ENCODE assay signal across 27 cellular contexts in the genomic region with DNA sequence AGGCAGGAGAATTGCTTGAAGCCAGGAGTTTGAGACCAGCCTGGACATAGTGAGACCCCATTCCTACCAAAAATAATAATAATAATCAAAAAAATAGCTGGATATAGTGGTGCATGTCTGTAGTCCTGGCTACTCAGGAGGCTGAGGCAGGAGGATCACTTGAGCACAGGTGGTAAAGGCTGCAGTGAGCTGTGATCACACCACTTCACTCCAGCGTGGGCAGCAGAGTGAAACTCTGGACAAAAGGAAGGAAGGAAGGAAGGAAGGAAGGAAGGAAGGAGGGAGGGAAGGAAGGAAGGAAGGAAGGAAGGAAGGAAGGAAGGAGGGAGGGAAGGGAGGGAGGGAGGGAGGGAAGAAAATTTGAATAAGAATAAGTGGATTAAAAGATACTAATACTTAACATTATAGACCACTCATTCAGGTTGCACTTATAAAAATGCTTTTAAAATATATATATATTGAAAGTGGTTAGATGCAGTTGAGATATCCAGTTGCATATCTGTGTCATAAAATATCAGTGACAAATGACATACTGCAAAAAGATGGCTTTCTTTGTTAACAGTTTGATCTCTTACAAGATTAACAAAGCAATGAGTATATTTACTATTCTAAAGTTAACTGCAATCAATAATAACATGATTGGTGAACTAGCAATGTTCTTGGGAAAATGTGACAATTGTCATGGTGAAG.
"Had no signal": no experiment of that assay in that cellular context is flagged by ENCODE, and none has a peak within 500 bp of the region (broad histone marks: within the 10 kb centered on the region; RNA-seq: fewer than 3 reads in every experiment).

No MANE protein-coding gene starts in this region.

- H3K4me1 ChIP-seq: colonic mucosa, esophagus squamous epithelium, gastrocnemius medialis, heart right ventricle, left lung, lower lobe of right lung had no signal

- H3K27ac Mint-ChIP-seq: dendritic cell treated with granulocyte-macrophage colony-stimulating factor and Interleukin-4, amounts not matched to agents 40 ng/mL and 50 ng/mL, for 4 days; effector memory CD8-positive, alpha-beta T cell; endodermal cell; mesothelial cell of epicardium; naive B cell had no signal

- FAIRE-seq: endometrium, islet of Langerhans, keratinocyte had no signal

- H3K9me3 Mint-ChIP-seq: dendritic cell treated with granulocyte-macrophage colony-stimulating factor and Interleukin-4, amounts not matched to agents 40 ng/mL and 50 ng/mL, for 4 days had no signal

- H3K4me3 ChIP-seq: colonic mucosa, esophagus squamous epithelium, gastrocnemius medialis, heart right ventricle, left lung, lower lobe of right lung, mucosa of descending colon had no signal

- H3K27me3 ChIP-seq: colonic mucosa, esophagus squamous epithelium, gastrocnemius medialis, heart right ventricle, left lung had no signal

- DNase-seq: colonic mucosa; cortex of kidney; effector CD8-positive, alpha-beta T cell; effector memory CD8-positive, alpha-beta T cell; endodermal cell; erythroblast; esophagus squamous epithelium; foreskin fibroblast; foreskin melanocyte; gastrocnemius medialis; glutamatergic neuron; head of caudate nucleus; heart right ventricle; hippocampal formation; left cardiac atrium; left lung; left ventricle myocardium superior; lower lobe of right lung; mesenchymal stem cell; mucosa of descending colon; naive B cell had no signal

- H3K9me3 ChIP-seq: colonic mucosa, esophagus squamous epithelium, gastrocnemius medialis, lower lobe of right lung, mucosa of descending colon had no signal

- H3K36me3 ChIP-seq: colonic mucosa, esophagus squamous epithelium, gastrocnemius medialis, heart right ventricle, left lung, lower lobe of right lung had no signal

- H3K27me3 Mint-ChIP-seq: dendritic cell treated with granulocyte-macrophage colony-stimulating factor and Interleukin-4, amounts not matched to agents 40 ng/mL and 50 ng/mL, for 4 days; effector memory CD8-positive, alpha-beta T cell; naive B cell had no signal

- H3K27ac ChIP-seq: colonic mucosa, epithelial cell of prostate, esophagus squamous epithelium, gastrocnemius medialis, heart right ventricle, left lung, lower lobe of right lung had no signal

- H3K4me3 Mint-ChIP-seq: dendritic cell treated with granulocyte-macrophage colony-stimulating factor and Interleukin-4, amounts not matched to agents 40 ng/mL and 50 ng/mL, for 4 days; effector memory CD8-positive, alpha-beta T cell; endodermal cell; mesothelial cell of epicardium; naive B cell had no signal

- H3K36me3 Mint-ChIP-seq: mesothelial cell of epicardium, naive B cell had no signal

- H3K4me1 Mint-ChIP-seq: endodermal cell, naive B cell had no signal
